In genomic region chr19:19387108-19387507, GRCh38 we compare ENCODE assay signal across 10 cellular contexts. TPM values are rescaled to one million over a fixed set of nuclear protein-coding genes. Genes with fewer than 3 reads are reported as not detected.
A peak's percentile ranks its signal among the peaks of the same experiment; 100 is the strongest.
DNase-seq lines count a peak whose midpoint lies in the region; ATAC-seq and TF ChIP-seq lines count a peak whose summit lies in the region.
"Had no signal": no experiment of that assay in that cellular context is flagged by ENCODE, and none has a peak within 500 bp of the region (broad histone marks: within the 10 kb centered on the region; RNA-seq: fewer than 3 reads in every experiment).

No MANE protein-coding gene starts in this region.

- 67 to 80% methylated on average over 5 of the region's 5 CpGs for WGBS in sigmoid colon, 2 donors

- H3K27ac ChIP-seq in A673 (ENCODE audit: low read depth, low read length, poor library complexity, severe bottlenecking) = peak overlapping the region; percentile 89
- no peak overlapping the region for H3K27ac ChIP-seq in HUES48 (ENCODE audit: low read depth, low read length)
- H3K27ac ChIP-seq in brain microvascular endothelial cell = no peak overlapping the region
- no peak overlapping the region for H3K27ac ChIP-seq in muscle layer of colon (ENCODE audit: low read depth, low read length)
- H3K27ac ChIP-seq in sigmoid colon = no peak overlapping the region

- H3K36me3 ChIP-seq in A673 (ENCODE audit: insufficient read depth, low read length, poor library complexity, severe bottlenecking) (no peaks in the 10 kb centered on the region), HUES48 (ENCODE audit: control insufficient read depth, insufficient read depth, low read length) (no peaks in the 10 kb centered on the region), brain microvascular endothelial cell (replicated peaks) (no peaks in the 10 kb centered on the region), muscle layer of colon (ENCODE audit: insufficient read depth, low read length) (no peaks in the 10 kb centered on the region), sigmoid colon (no peaks in the 10 kb centered on the region)

- DNase-seq in A673 (ENCODE audit: low spot score) (no peak), brain microvascular endothelial cell (no peak), NCI-H774 (lab: John Stamatoyannopoulos, UW) (no peak), RPMI8226 (no peak), sigmoid colon (no peak)
- DNase-seq: NCI-H524 treated with DMSO at 0.1 percent for 48 hours; stimulated activated CD4-positive, alpha-beta T cell treated with anti-CD3 and anti-CD28 coated beads, Interleukin-12 subunit alpha, Interleukin-12 subunit beta, amount 100 ng/mL, for 4 hours had no signal

- BruUV-seq in A673 (replicated peaks; lab: Mats Ljungman, UMichigan) = no TSS peak

- peak overlapping the region; percentile 92 for H3K4me3 ChIP-seq in A673 (ENCODE audit: low read depth, low read length, poor library complexity, severe bottlenecking)
- peak overlapping the region; percentile 88; the same call in 1 of the 2 replicates for H3K4me3 ChIP-seq in HUES48 (ENCODE audit: low read depth, low read length)
- peak overlapping the region; percentile 75 for H3K4me3 ChIP-seq in brain microvascular endothelial cell (ENCODE audit: low read depth, low read length)
- H3K4me3 ChIP-seq in muscle layer of colon (ENCODE audit: low read depth in 1 of 2, low read length in 2 of 2) = peak overlapping the region in 1 of 2 donors; percentile 54
- H3K4me3 ChIP-seq in sigmoid colon = peak overlapping the region in 2 of 4 donors; percentile 73 to 93

- peaks cover 23% of the 10 kb centered on the region for H3K4me1 ChIP-seq in A673 (ENCODE audit: insufficient read depth, low read length, poor library complexity, severe bottlenecking)
- H3K4me1 ChIP-seq in HUES48 (ENCODE audit: control insufficient read depth, insufficient read depth, low read length) = peaks cover 16% of the 10 kb centered on the region; the same call in 1 of the 2 replicates
- peaks cover 23% of the 10 kb centered on the region for H3K4me1 ChIP-seq in muscle layer of colon (ENCODE audit: insufficient read depth, low read length)
- H3K4me1 ChIP-seq in sigmoid colon = peaks cover 0 to 43% (median 28%) of the 10 kb centered on the region in 4 donors

- in situ Hi-C loops in brain microvascular endothelial cell (cut with HindIII; ENCODE audit: low pct_ligation_motif_present, low sequenced_read_pairs) = no loop called here

- TF ChIP-seq POLR2A in sigmoid colon (IDR thresholded peaks at IDR 0.05) = no peak

- no peak for TF ChIP-seq CTCF in A673 (conservative IDR thresholded peaks at IDR 0.05; ENCODE audit: low read depth, low read length)
- no peak for TF ChIP-seq CTCF in brain microvascular endothelial cell (IDR thresholded peaks at IDR 0.05; ENCODE audit: low read depth, low read length, missing control alignments)
- TF ChIP-seq CTCF in sigmoid colon (IDR thresholded peaks at IDR 0.05) = no peak

- H3K27me3 ChIP-seq in A673 (replicated peaks; ENCODE audit: insufficient read depth, low read depth, low read length, poor library complexity) = no peaks in the 10 kb centered on the region
- H3K27me3 ChIP-seq in HUES48 (ENCODE audit: control insufficient read depth, insufficient read depth, low read length) = no peaks in the 10 kb centered on the region
- H3K27me3 ChIP-seq in brain microvascular endothelial cell (replicated peaks) = no peaks in the 10 kb centered on the region
- H3K27me3 ChIP-seq in muscle layer of colon (ENCODE audit: control insufficient read depth in 1 of 2, insufficient read depth in 2 of 2, low read length in 2 of 2) = no peaks in the 10 kb centered on the region
- H3K27me3 ChIP-seq in sigmoid colon = no peaks in the 10 kb centered on the region

- no peak for ATAC-seq in GM19463 (IDR thresholded peaks at IDR 0.05; ENCODE audit: unreplicated experiment)

- no peak for TF ChIP-seq EP300 in sigmoid colon (IDR thresholded peaks at IDR 0.05)

- POLR2A ChIA-PET in A673 (lab: Charles Lee; ENCODE audit: low non-redundant PET) = no interaction called here

- intact Hi-C loops in A673 (cut with micrococcal nuclease; ENCODE audit: unreplicated experiment) (no loop called here), sigmoid colon (cut with DNase I) (no loop called here)

- H3K9me3 ChIP-seq in A673 (ENCODE audit: low read depth, low read length, poor library complexity, severe bottlenecking) (no peaks in the 10 kb centered on the region), HUES48 (ENCODE audit: control insufficient read depth, insufficient read depth, low read length) (no peaks in the 10 kb centered on the region), muscle layer of colon (ENCODE audit: low read length) (no peaks in the 10 kb centered on the region), sigmoid colon (no peaks in the 10 kb centered on the region)

- CTCF ChIA-PET in A673 (lab: Charles Lee) = no interaction called here

- H3K9ac ChIP-seq in HUES48 (ENCODE audit: low read depth, low read length) (no peak overlapping the region), muscle layer of colon (ENCODE audit: low read length) (peak overlapping the region; percentile 67)

RNA-seq across cellular contexts. Expression of gene GATAD2A, which starts 18.4 kb away (rescaled TPM):
- total RNA-seq in A673 (2021) = 202 and 218 TPM in 2 replicates
- total RNA-seq in sigmoid colon = 100 to 1,000 TPM in 1 of 4 donors, 10 to 100 TPM in 3; 18.5 to 138 (median 25.5) TPM
- 10 to 100 TPM; 23.4 to 50.5 (median 31.0) TPM for polyA plus RNA-seq in sigmoid colon
